19 cellular contexts compared by ENCODE assay signal in genomic region chr9:97640290-97640689, GRCh38. TPM values are rescaled to one million over a fixed set of nuclear protein-coding genes. Genes with fewer than 3 reads are reported as not detected.
DNase-seq lines count a peak whose midpoint lies in the region; ATAC-seq and TF ChIP-seq lines count a peak whose summit lies in the region.
"Had no signal": no experiment of that assay in that cellular context is flagged by ENCODE, and none has a peak within 500 bp of the region (broad histone marks: within the 10 kb centered on the region; RNA-seq: fewer than 3 reads in every experiment).

No MANE protein-coding gene starts in this region.

- DNase-seq in NCI-H2196 (lab: John Stamatoyannopoulos, UW; ENCODE audit: unreplicated experiment) (peak; percentile 14), NCI-H2196 treated with DMSO at 0.1 percent for 48 hours (lab: John Stamatoyannopoulos, UW; ENCODE audit: unreplicated experiment) (no peak), NCI-H345 treated with DMSO at 0.1 percent for 48 hours (lab: John Stamatoyannopoulos, UW; ENCODE audit: unreplicated experiment) (peak; percentile 53), erythroblast (lab: John Stamatoyannopoulos, UW) (peak; percentile 5 to 17), posterior vena cava (ENCODE audit: low spot score) (no peak)
- DNase-seq in stimulated activated CD4-positive, alpha-beta T cell treated with anti-CD3 and anti-CD28 coated beads, Interleukin-15, amount 100 ng/mL, for 24 hours, result no peak
- DNase-seq: activated CD4-positive, alpha-beta T cell treated with anti-CD3 and anti-CD28 coated beads, Interleukin-2, amount 50 U/mL, for 48 hours; activated naive CD4-positive, alpha-beta T cell treated with anti-CD3 and anti-CD28 coated beads, Interleukin-2, amount 10 ng/mL, durations not matched to agents 7 days and 5 days; activated T-cell treated with anti-CD3 and anti-CD28 coated beads for 4 hours; DMS79; dorsolateral prefrontal cortex; mucosa of descending colon; T-cell; WERI-Rb-1 had no signal

- ATAC-seq in HG03520 (IDR thresholded peaks at IDR 0.05; ENCODE audit: unreplicated experiment), result no peak
- ATAC-seq: A549; mucosa of descending colon; stimulated activated effector memory CD8-positive, alpha-beta T cell treated with anti-CD3 and anti-CD28 coated beads, Interleukin-12 subunit alpha, Interleukin-12 subunit beta, amount 100 ng/mL, for 72 hours; T-cell had no signal

- peaks cover 7 to 42% of the 10 kb centered on the region in 2 experiments; a peak in 2 of 3 replicates for H3K36me3 ChIP-seq in HEK293 (ENCODE audit: control insufficient read depth in 2 of 2, insufficient read depth in 1 of 2, low read length in 2 of 2)

- TF ChIP-seq POLR2A in erythroblast (IDR thresholded peaks at IDR 0.05; ENCODE audit: low read length), result no peak

- TF ChIP-seq CTCF in HEK293 (tag by site-specific recombination; IDR thresholded peaks at IDR 0.05), result no peak

- intact Hi-C loops in posterior vena cava (cut with DNase I), result no loop called here

- H3K4me1 ChIP-seq in HEK293 (ENCODE audit: control insufficient read depth, insufficient read depth, low read length), result no peaks in the 10 kb centered on the region; the same call in 1 of the 2 replicates

- no peak overlapping the region for H3K4me3 ChIP-seq in HEK293 (ENCODE audit: low read depth, low read length)
- H3K4me3 ChIP-seq: A549; BLaER1 treated with 17β-estradiol and CSF1 and Interleukin-3, amounts not matched to agents 10 nM and 100 nM; dorsolateral prefrontal cortex; mucosa of descending colon had no signal

- no peaks in the 10 kb centered on the region for H3K9me3 ChIP-seq in HEK293 (ENCODE audit: control insufficient read depth, insufficient read depth, low read depth, low read length)
- H3K9me3 ChIP-seq: A549; BLaER1 treated with 17β-estradiol and CSF1 and Interleukin-3, amounts not matched to agents 10 nM and 100 nM; mucosa of descending colon had no signal

- POLR2A ChIA-PET in HEK293 (lab: Yijun Ruan, JAX), result no interaction called here

- CTCF ChIA-PET in HEK293 (lab: Yijun Ruan, JAX), result interaction anchor here (0.6 to 1.9 kb wide), 4 partner anchors 12 to 171 kb away, joined by 5 to 11 read pairs (median 6); no protein-coding TSS in a partner anchor

- H3K27ac ChIP-seq in HEK293 (ENCODE audit: extremely low read depth, low read depth, low read length), result no peak overlapping the region
- H3K27ac ChIP-seq: A549; BLaER1 treated with 17β-estradiol and CSF1 and Interleukin-3, amounts not matched to agents 10 nM and 100 nM; WERI-Rb-1 had no signal

TF ChIP-seq in HEK293, 187 proteins besides CTCF, POLR2A, EP300 and RAD21:
- TF ChIP-seq HIC1 (tag by site-specific recombination; IDR thresholded peaks at IDR 0.05) (no peak), ZNF76 (tag by site-specific recombination; IDR thresholded peaks at IDR 0.05; ENCODE audit: borderline replicate concordance, low read depth) (no peak), ZNF404 (tag by site-specific recombination; IDR thresholded peaks at IDR 0.05) (no peak), ZNF398 (tag by site-specific recombination; IDR thresholded peaks at IDR 0.05) (no peak), ZIC2 (tag by site-specific recombination; IDR thresholded peaks at IDR 0.05) (peak; percentile 14; the same call in 1 of the 2 replicates), SP3 (tag by site-specific recombination; IDR thresholded peaks at IDR 0.05) (no peak)

RNA-seq across cellular contexts. Expression of gene NCBP1, which starts 6.7 kb away (rescaled TPM):
- 10 to 100 TPM; 19.6 to 24.7 TPM for total RNA-seq in posterior vena cava

RNA-seq across cellular contexts. Expression of gene TSTD2, which starts 7.1 kb away (rescaled TPM):
- 10 to 100 TPM; 16.9 to 18.6 TPM for total RNA-seq in posterior vena cava

RNA-seq across cellular contexts. Expression of gene XPA, which starts 56.9 kb away (rescaled TPM):
- 10 to 100 TPM; 15.1 to 18.8 TPM for total RNA-seq in posterior vena cava

Comparison
In these comparisons a context has a peak if more than half of its experiments do, and no peak if none do; other contexts are left out.
1. DNase-seq: peak in NCI-H2196 (single experiment), NCI-H345 treated with DMSO at 0.1 percent for 48 hours (single experiment) and erythroblast (2 of 2); none in NCI-H2196 treated with DMSO at 0.1 percent for 48 hours (single experiment), stimulated activated CD4-positive, alpha-beta T cell treated with anti-CD3 and anti-CD28 coated beads, Interleukin-15, amount 100 ng/mL, for 24 hours (single experiment) and posterior vena cava (single experiment).